ENCODE assay signal across 30 cellular contexts in the genomic region with DNA sequence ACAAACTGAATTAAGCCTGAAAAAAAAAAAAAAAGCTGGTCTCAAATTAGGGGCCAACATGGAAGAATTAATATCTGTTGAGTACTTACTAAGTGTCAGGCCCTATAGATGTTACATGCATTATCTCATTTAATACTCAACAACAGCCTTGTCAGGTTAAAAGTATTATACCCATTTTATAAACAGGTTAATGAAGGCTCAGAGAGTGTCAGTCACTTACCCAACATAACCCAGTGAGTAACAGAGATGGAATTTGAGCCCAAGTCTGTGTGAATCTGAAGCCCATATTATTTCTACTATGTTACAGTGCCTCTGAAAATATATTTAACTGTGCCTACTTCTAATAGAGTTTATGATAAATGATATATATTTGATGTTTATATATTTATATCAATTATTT.
"Had no signal": no experiment of that assay in that cellular context is flagged by ENCODE, and none has a peak within 500 bp of the region (broad histone marks: within the 10 kb centered on the region; RNA-seq: fewer than 3 reads in every experiment).

No MANE protein-coding gene starts in this region.

- H3K27me3 ChIP-seq: adrenal gland, ascending aorta had no signal

- H3K9me3 ChIP-seq: adrenal gland, ascending aorta had no signal

- H3K36me3 ChIP-seq: adrenal gland, ascending aorta, cardiac muscle cell had no signal

- H3K4me3 ChIP-seq: adrenal gland, ascending aorta, cardiac muscle cell had no signal

- ATAC-seq: activated CD8-positive, alpha-beta T cell treated with anti-CD3 and anti-CD28 coated beads for 36 hours; activated naive CD4-positive, alpha-beta T cell treated with anti-CD3 and anti-CD28 coated beads, Interleukin-2, amount 50 U/mL, for 72 hours; activated T-cell treated with anti-CD3 and anti-CD28 coated beads, Interleukin-2, amount 50 U/mL, for 4 hours; activated T-cell treated with anti-CD3 and anti-CD28 coated beads, Interleukin-2, amount 50 U/mL, for 72 hours; activated T-helper 17 cell treated with anti-CD3 and anti-CD28 coated beads, Interleukin-2, amount 50 U/mL, for 72 hours had no signal

- DNase-seq: activated B cell treated with CpG ODN at 0.5 μM for 24 hours; activated CD4-positive, alpha-beta memory T cell treated with anti-CD3 and anti-CD28 coated beads for 36 hours; activated CD4-positive, alpha-beta T cell treated with anti-CD3 and anti-CD28 coated beads for 4 hours; activated CD4-positive, alpha-beta T cell treated with anti-CD3 and anti-CD28 coated beads, Interleukin-2, amount 10 ng/mL, durations not matched to agents 24 days and 14 days; activated CD4-positive, alpha-beta T cell treated with anti-CD3 and anti-CD28 coated beads, Interleukin-2, amount 50 U/mL, for 1 hour; activated CD4-positive, alpha-beta T cell treated with anti-CD3 and anti-CD28 coated beads, Interleukin-2, amount 50 U/mL, for 4 hours; activated CD4-positive, CD25-positive, alpha-beta regulatory T cell treated with anti-CD3 and anti-CD28 coated beads, Interleukin-2, amount 50 U/mL, for 72 hours; activated CD8-positive, alpha-beta memory T cell treated with anti-CD3 and anti-CD28 coated beads, Interleukin-2, amount 50 U/mL, for 4 hours; activated CD8-positive, alpha-beta T cell treated with anti-CD3 and anti-CD28 coated beads for 36 hours; activated effector memory CD4-positive, alpha-beta T cell treated with anti-CD3 and anti-CD28 coated beads, Interleukin-2, amount 50 U/mL, for 16 hours; activated gamma-delta T cell treated with Interleukin-2 at 50 U/mL for 16 hours; activated naive CD4-positive, alpha-beta T cell; activated naive CD4-positive, alpha-beta T cell treated with anti-CD3 and anti-CD28 coated beads for 36 hours; activated naive CD4-positive, alpha-beta T cell treated with anti-CD3 and anti-CD28 coated beads, Interleukin-2, amount 50 U/mL, for 16 hours; activated naive CD8-positive, alpha-beta T cell treated with anti-CD3 and anti-CD28 coated beads for 36 hours; activated T-cell treated with anti-CD3 and anti-CD28 coated beads for 4 hours; activated T-cell treated with anti-CD3 and anti-CD28 coated beads, Interleukin-2, amount 50 U/mL, for 1 hour; activated T-cell treated with anti-CD3 and anti-CD28 coated beads, Interleukin-2, amount 50 U/mL, for 4 hours; activated T-cell treated with anti-CD3 and anti-CD28 coated beads, Interleukin-2, amount 50 U/mL, for 72 hours; adrenal gland; amniotic stem cell; caudate nucleus; cerebellar nuclear complex; T-helper 2 cell; T-helper 9 cell had no signal

- H3K4me1 ChIP-seq: adrenal gland, ascending aorta had no signal

- H3K27ac ChIP-seq: adrenal gland, ascending aorta, cardiac muscle cell, VCaP had no signal
